1 cellular context compared by ENCODE assay signal in genomic region chr10:96377816-96378294, GRCh38.
TF ChIP-seq lines count a peak whose summit lies in the region.

No MANE protein-coding gene starts in this region.

TF ChIP-seq in HepG2, 621 proteins besides CTCF, POLR2A, EP300 and RAD21 (continued from another document):
- TF ChIP-seq CREB1 (IDR thresholded peaks at IDR 0.05) (0 out of 2 replicates have a peak, but pooled peaks have one; percentile 28), CREB1 (CRISPR knock-in tag; IDR thresholded peaks at IDR 0.05) (no peak), ZNF24 (IDR thresholded peaks at IDR 0.05) (no peak), SRSF9 (IDR thresholded peaks at IDR 0.05; ENCODE audit: borderline replicate concordance, insufficient read depth, low read depth, low read length, poor library complexity, severe bottlenecking) (no peak), POLR2AphosphoS2 (IDR thresholded peaks at IDR 0.05; ENCODE audit: low read depth, low read length) (no peak), ZNF704 (CRISPR knock-in tag; IDR thresholded peaks at IDR 0.05; ENCODE audit: borderline replicate concordance) (no peak), ZBTB4 (CRISPR knock-in tag; IDR thresholded peaks at IDR 0.05; ENCODE audit: borderline replicate concordance) (no peak)
